In genomic region chr3:31832576-31832975, GRCh38 we compare ENCODE assay signal across 22 cellular contexts.
DNase-seq lines count a peak whose midpoint lies in the region; ATAC-seq and TF ChIP-seq lines count a peak whose summit lies in the region.
"Had no signal": no experiment of that assay in that cellular context is flagged by ENCODE, and none has a peak within 500 bp of the region (broad histone marks: within the 10 kb centered on the region; RNA-seq: fewer than 3 reads in every experiment).

No MANE protein-coding gene starts in this region.

- intact Hi-C loops in tibial artery (cut with DNase I; ENCODE audit: low total_unique reads), result no loop called here

- H3K9ac ChIP-seq in NT2/D1 (ENCODE audit: insufficient read length, low read depth), result no peak overlapping the region
- H3K9ac ChIP-seq: BLaER1, KMS-11 had no signal

- no peak overlapping the region for H3K4me3 Mint-ChIP-seq in chondrocyte (ENCODE audit: unreplicated experiment)
- H3K4me3 Mint-ChIP-seq in memory B cell, result peak overlapping the region; percentile 9
- no peak overlapping the region for H3K4me3 Mint-ChIP-seq in stimulated activated memory B cell treated with anti-CD40 and anti-IgM and Interleukin-4, amounts not matched to agents 10 μg/mL and 1 μg/mL and 100 μg/mL, for 72 hours
- H3K4me3 Mint-ChIP-seq: CD4-positive, alpha-beta T cell; H9; HFFc6 had no signal

- H3K36me3 Mint-ChIP-seq in chondrocyte (ENCODE audit: low read depth), result peaks cover 3% of the 10 kb centered on the region
- H3K36me3 Mint-ChIP-seq in memory B cell, result peaks cover 21% of the 10 kb centered on the region
- H3K36me3 Mint-ChIP-seq in stimulated activated memory B cell treated with anti-CD40 and anti-IgM and Interleukin-4, amounts not matched to agents 10 μg/mL and 1 μg/mL and 100 μg/mL, for 72 hours, result peaks cover 43% of the 10 kb centered on the region

- H3K9me3 ChIP-seq in NT2/D1 (ENCODE audit: insufficient read depth, low read length), result no peaks in the 10 kb centered on the region
- no peaks in the 10 kb centered on the region for H3K9me3 ChIP-seq in tibial artery
- H3K9me3 ChIP-seq: BLaER1, Caco-2, SJSA1 had no signal

- H3K27me3 ChIP-seq in NT2/D1 (ENCODE audit: insufficient read depth, insufficient read length) (no peaks in the 10 kb centered on the region), tibial artery (no peaks in the 10 kb centered on the region)
- H3K27me3 ChIP-seq: BLaER1, SJSA1 had no signal

- no peaks in the 10 kb centered on the region for H3K9me3 Mint-ChIP-seq in chondrocyte (ENCODE audit: low read depth)
- H3K9me3 Mint-ChIP-seq in memory B cell, result no peaks in the 10 kb centered on the region
- H3K9me3 Mint-ChIP-seq in stimulated activated memory B cell treated with anti-CD40 and anti-IgM and Interleukin-4, amounts not matched to agents 10 μg/mL and 1 μg/mL and 100 μg/mL, for 72 hours, result no peaks in the 10 kb centered on the region
- H3K9me3 Mint-ChIP-seq: CD4-positive, alpha-beta T cell; H9; HFFc6 had no signal

- H3K4me3 ChIP-seq in NT2/D1 (ENCODE audit: insufficient read length, low read depth), result no peak overlapping the region
- no peak overlapping the region for H3K4me3 ChIP-seq in tibial artery
- H3K4me3 ChIP-seq: BLaER1, SJSA1 had no signal

- TF ChIP-seq CTCF in chondrocyte (IDR thresholded peaks at IDR 0.05) (no peak), tibial artery (IDR thresholded peaks at IDR 0.05) (no peak)

- no peaks in the 10 kb centered on the region for H3K27me3 Mint-ChIP-seq in chondrocyte (ENCODE audit: low read depth)
- no peaks in the 10 kb centered on the region for H3K27me3 Mint-ChIP-seq in memory B cell
- H3K27me3 Mint-ChIP-seq in stimulated activated memory B cell treated with anti-CD40 and anti-IgM and Interleukin-4, amounts not matched to agents 10 μg/mL and 1 μg/mL and 100 μg/mL, for 72 hours, result no peaks in the 10 kb centered on the region
- H3K27me3 Mint-ChIP-seq: CD4-positive, alpha-beta T cell had no signal

- no peak overlapping the region for H3K27ac ChIP-seq in tibial artery
- H3K27ac ChIP-seq: BLaER1, KMS-11, SJSA1 had no signal

- H3K4me1 ChIP-seq in NT2/D1 (ENCODE audit: insufficient read depth, insufficient read length), result no peaks in the 10 kb centered on the region
- peaks cover 0 to 21% (median 3%) of the 10 kb centered on the region in 4 donors for H3K4me1 ChIP-seq in tibial artery
- H3K4me1 ChIP-seq: BLaER1, Caco-2, SJSA1 had no signal

- peaks cover 49% of the 10 kb centered on the region for H3K4me1 Mint-ChIP-seq in chondrocyte (ENCODE audit: low read depth)
- peaks cover 41% of the 10 kb centered on the region for H3K4me1 Mint-ChIP-seq in memory B cell
- peaks cover 55% of the 10 kb centered on the region for H3K4me1 Mint-ChIP-seq in stimulated activated memory B cell treated with anti-CD40 and anti-IgM and Interleukin-4, amounts not matched to agents 10 μg/mL and 1 μg/mL and 100 μg/mL, for 72 hours

- peak overlapping the region; percentile 19 for H3K27ac Mint-ChIP-seq in chondrocyte (ENCODE audit: unreplicated experiment)
- H3K27ac Mint-ChIP-seq in memory B cell, result peak overlapping the region; percentile 32
- H3K27ac Mint-ChIP-seq in stimulated activated memory B cell treated with anti-CD40 and anti-IgM and Interleukin-4, amounts not matched to agents 10 μg/mL and 1 μg/mL and 100 μg/mL, for 72 hours, result peak overlapping the region; percentile 59
- H3K27ac Mint-ChIP-seq: CD4-positive, alpha-beta T cell; HFFc6 had no signal

- ATAC-seq in memory B cell (ENCODE audit: low read depth), result no peak
- ATAC-seq in stimulated activated memory B cell treated with anti-CD40 and anti-IgM and Interleukin-4, amounts not matched to agents 10 μg/mL and 1 μg/mL and 100 μg/mL, for 72 hours, result no peak
- ATAC-seq: Panc1 had no signal

- DNase-seq in NT2/D1 (ENCODE audit: low read depth, low spot score) (peak; percentile 27), chondrocyte (ENCODE audit: low spot score) (no peak), memory B cell (ENCODE audit: low spot score in 2 of 2) (no peak), tibial artery (no peak), T-helper 1 cell (no peak), midbrain (lab: John Stamatoyannopoulos, UW) (no peak)
- DNase-seq: Caco-2; CD4-positive, alpha-beta T cell; GF-D8; H9; HFFc6; NCI-H1092 treated with DMSO at 0.1 percent for 48 hours; NCI-H1436 treated with DMSO at 0.1 percent for 48 hours; NCI-H1930; NCI-H2227 treated with DMSO at 0.1 percent for 48 hours; NCI-H510A treated with DMSO at 0.1 percent for 48 hours; NCI-H748 treated with DMSO at 0.1 percent for 48 hours had no signal

- H3K36me3 ChIP-seq in NT2/D1 (ENCODE audit: insufficient read depth, insufficient read length, low read length) (peaks cover 10% of the 10 kb centered on the region), tibial artery (no peaks in the 10 kb centered on the region)
- H3K36me3 ChIP-seq: BLaER1, SJSA1 had no signal
